In the genomic region with DNA sequence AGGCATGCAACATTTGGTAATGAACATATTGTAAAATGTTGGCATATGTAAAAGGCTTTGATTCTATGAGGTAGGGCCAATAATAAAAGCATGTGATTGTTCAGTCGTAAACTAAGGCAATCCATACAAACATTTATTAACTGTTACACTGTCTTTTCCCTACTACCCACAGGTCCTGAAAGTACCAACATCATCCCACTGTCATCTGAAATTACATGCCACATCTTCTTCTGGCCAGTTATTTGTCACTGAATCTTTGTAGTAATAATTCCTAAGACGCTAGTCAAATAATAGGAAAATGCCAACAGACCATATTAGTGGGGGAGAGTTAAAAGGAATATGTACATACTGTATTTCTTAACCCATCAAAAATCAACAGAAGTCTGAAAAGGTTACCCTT, we compare ENCODE assay signal across 14 cellular contexts. TPM values are rescaled to one million over a fixed set of nuclear protein-coding genes. Genes with fewer than 3 reads are reported as not detected.
A peak's percentile ranks its signal among the peaks of the same experiment; 100 is the strongest.
DNase-seq lines count a peak whose midpoint lies in the region; TF ChIP-seq lines count a peak whose summit lies in the region.
"Had no signal": no experiment of that assay in that cellular context is flagged by ENCODE, and none has a peak within 500 bp of the region (broad histone marks: within the 10 kb centered on the region; RNA-seq: fewer than 3 reads in every experiment).

No MANE protein-coding gene starts in this region.

- H3K4me3 ChIP-seq in HUES64 (ENCODE audit: low read length), result peak overlapping the region; percentile 25
- peak overlapping the region in 56 of 59 donors; percentile 1 to 63 (median 40) for H3K4me3 ChIP-seq in dorsolateral prefrontal cortex
- no peak overlapping the region for H3K4me3 ChIP-seq in mammary epithelial cell (replicated peaks in 1 of 3; ENCODE audit: insufficient read depth in 1 of 3, low read depth in 2 of 3, low read length in 3 of 3)
- H3K4me3 ChIP-seq in thyroid gland (replicated peaks in 1 of 3), result no peak overlapping the region
- no peak overlapping the region for H3K4me3 ChIP-seq in adrenal gland
- H3K4me3 ChIP-seq: BLaER1 had no signal

- no peaks in the 10 kb centered on the region for H3K36me3 ChIP-seq in HUES64 (ENCODE audit: insufficient read depth, low read length)
- no peaks in the 10 kb centered on the region for H3K36me3 ChIP-seq in mammary epithelial cell (ENCODE audit: insufficient read depth, low read length)
- no peaks in the 10 kb centered on the region for H3K36me3 ChIP-seq in thyroid gland
- H3K36me3 ChIP-seq in adrenal gland (replicated peaks in 1 of 2), result no peaks in the 10 kb centered on the region
- H3K36me3 ChIP-seq: BLaER1 had no signal

- TF ChIP-seq CTCF in dorsolateral prefrontal cortex (IDR thresholded peaks at IDR 0.05 in 54 of 56, conservative IDR thresholded peaks at IDR 0.05 in 2 of 56; ENCODE audit: low read depth in 1 of 56, partially characterized antibody in 56 of 56) (no peak), mammary epithelial cell (conservative IDR thresholded peaks at IDR 0.05 in 1 of 2, IDR thresholded peaks at IDR 0.05 in 1 of 2; ENCODE audit: extremely low read depth in 1 of 2, insufficient read depth in 1 of 2, low read depth in 1 of 2, low read length in 2 of 2) (no peak), thyroid gland (IDR thresholded peaks at IDR 0.05) (no peak), adrenal gland (IDR thresholded peaks at IDR 0.05) (no peak)

- H3K4me1 ChIP-seq in HUES64 (ENCODE audit: insufficient read depth, low read length) (peaks cover 50% of the 10 kb centered on the region), mammary epithelial cell (ENCODE audit: insufficient read depth, low read length) (peaks cover 5% of the 10 kb centered on the region), thyroid gland (peaks cover 17 to 25% of the 10 kb centered on the region in 2 donors), adrenal gland (replicated peaks in 1 of 2) (peaks cover 0 to 23% of the 10 kb centered on the region in 2 donors)

- BruUV-seq in mammary epithelial cell (replicated peaks; lab: Mats Ljungman, UMichigan), result no TSS peak

- no peaks in the 10 kb centered on the region for H4K20me1 ChIP-seq in mammary epithelial cell (ENCODE audit: insufficient read depth, low read length)
- H4K20me1 ChIP-seq: BLaER1 had no signal

- dilution Hi-C loops in mammary epithelial cell (cut with HindIII; ENCODE audit: low sequenced_read_pairs), result no loop called here

- H3K9me3 ChIP-seq in HUES64 (ENCODE audit: insufficient read depth, low read depth, low read length) (no peaks in the 10 kb centered on the region), mammary epithelial cell (replicated peaks; ENCODE audit: insufficient read depth, low read length) (no peaks in the 10 kb centered on the region), thyroid gland (no peaks in the 10 kb centered on the region), adrenal gland (replicated peaks in 1 of 3) (no peaks in the 10 kb centered on the region)
- H3K9me3 ChIP-seq: BLaER1 had no signal

- no peak for DNase-seq in dorsolateral prefrontal cortex
- DNase-seq in medulla oblongata (ENCODE audit: extremely low spot score), result peak; percentile 35
- DNase-seq in mammary epithelial cell, result no peak
- no peak for DNase-seq in thyroid gland
- DNase-seq in adrenal gland, result no peak
- DNase-seq: CD8-positive, alpha-beta memory T cell; Kasumi-1; NCI-H1417; NCI-H1930; NCI-H510A; SIG-M5 had no signal

- H3K9ac ChIP-seq in HUES64 (ENCODE audit: low read depth, low read length), result peak overlapping the region; percentile 23; the same call in 1 of the 2 replicates
- H3K9ac ChIP-seq in mammary epithelial cell (ENCODE audit: insufficient read depth, low read length), result no peak overlapping the region
- H3K9ac ChIP-seq: BLaER1 had no signal

- no peak overlapping the region for H3K4me2 ChIP-seq in mammary epithelial cell (ENCODE audit: insufficient read depth, low read depth, low read length)
- H3K4me2 ChIP-seq: BLaER1 had no signal

- in situ Hi-C loops in mammary epithelial cell (cut with MboI; ENCODE audit: low sequenced_read_pairs in 2 of 2), result loop anchor here in 1 of 2 donors (25.0 kb wide), 1 partner anchor 611 kb away; no protein-coding TSS in a partner anchor

- WGBS in HUES64, result 89% methylated on average over 1 of the region's 2 CpGs
- 78% methylated on average over 2 of the region's 2 CpGs for WGBS in mammary epithelial cell (ENCODE audit: low coverage, missing lambda C conversion rate)
- 94 to 98% methylated on average over 2 of the region's 2 CpGs for WGBS in thyroid gland, 2 donors
- WGBS in adrenal gland, 4 donors, result 96 to 100% (median 98%) methylated on average over 2 of the region's 2 CpGs

- CTCF ChIA-PET in mammary epithelial cell (lab: Charles Lee; ENCODE audit: low non-redundant PET), result no interaction called here

- TF ChIP-seq POLR2A in thyroid gland (IDR thresholded peaks at IDR 0.05), result no peak
- TF ChIP-seq POLR2A in adrenal gland (IDR thresholded peaks at IDR 0.05), result no peak

- H3K27me3 ChIP-seq in HUES64 (ENCODE audit: insufficient read depth, low read length) (no peaks in the 10 kb centered on the region), dorsolateral prefrontal cortex (no peaks in the 10 kb centered on the region), mammary epithelial cell (ENCODE audit: insufficient read depth, low read length) (no peaks in the 10 kb centered on the region), thyroid gland (no peaks in the 10 kb centered on the region), adrenal gland (no peaks in the 10 kb centered on the region)
- H3K27me3 ChIP-seq: BLaER1 had no signal

- H3K79me2 ChIP-seq in mammary epithelial cell (ENCODE audit: insufficient read depth, low read length), result peaks cover 45% of the 10 kb centered on the region

- intact Hi-C loops in dorsolateral prefrontal cortex (cut with DNase I) (no loop called here), mammary epithelial cell (cut with micrococcal nuclease) (no loop called here), thyroid gland (cut with DNase I) (no loop called here), adrenal gland (cut with DNase I) (no loop called here)

- H2AFZ ChIP-seq in mammary epithelial cell (ENCODE audit: low read depth, low read length), result no peak overlapping the region

- H3K27ac ChIP-seq in HUES64 (ENCODE audit: low read depth, low read length) (peak overlapping the region; percentile 75), dorsolateral prefrontal cortex (peak overlapping the region in 56 of 59 donors; percentile 35 to 92 (median 82)), temporal lobe (ENCODE audit: low read depth, low read length) (peak overlapping the region; percentile 79), mammary epithelial cell (ENCODE audit: insufficient read depth, low read depth, low read length) (no peak overlapping the region), thyroid gland (no peak overlapping the region), adrenal gland (no peak overlapping the region)
- H3K27ac ChIP-seq: BLaER1 had no signal

RNA-seq across cellular contexts. Expression of gene DNAJC1, which starts 27.2 kb away (rescaled TPM):
- polyA plus RNA-seq in HUES64 (2013, experiment 1 of 2), result 14.5 TPM
- polyA plus RNA-seq in HUES64 (2013, experiment 2 of 2), result 15.7 TPM
- total RNA-seq in dorsolateral prefrontal cortex (10 to 100 TPM in 119 of 120 experiments, 1 to 10 TPM in 1; 9.1 to 29.3 (median 17.3) TPM), temporal lobe (17.7 TPM), mammary epithelial cell (10 to 100 TPM; 33.0 to 56.5 TPM), thyroid gland (100 to 1,000 TPM in 2 of 4 donors, 10 to 100 TPM in 2; 73.4 to 157 (median 95.6) TPM), adrenal gland (10 to 100 TPM; 26.4 to 84.4 (median 37.4) TPM)
- polyA plus RNA-seq in mammary epithelial cell (18.2 TPM), adrenal gland (10 to 100 TPM; 11.0 to 46.4 (median 20.8) TPM)
- 3.8 TPM for polyA minus RNA-seq in mammary epithelial cell

Comparison
In these comparisons a context has a peak if more than half of its experiments do, and no peak if none do; other contexts are left out.
1. H3K27ac ChIP-seq: peak in HUES64 (single experiment), dorsolateral prefrontal cortex (56 of 59) and temporal lobe (single experiment); none in mammary epithelial cell (single experiment), thyroid gland (0 of 3) and adrenal gland (0 of 5).
2. H3K4me3 ChIP-seq: peak in HUES64 (single experiment) and dorsolateral prefrontal cortex (56 of 59); none in mammary epithelial cell (0 of 3), thyroid gland (0 of 3) and adrenal gland (0 of 4).